Comparison of ENCODE assay signal across 12 cellular contexts in genomic region chr1:181318022-181318857, GRCh38.
DNase-seq lines count a peak whose midpoint lies in the region; ATAC-seq and TF ChIP-seq lines count a peak whose summit lies in the region.
"Had no signal": no experiment of that assay in that cellular context is flagged by ENCODE, and none has a peak within 500 bp of the region (broad histone marks: within the 10 kb centered on the region; RNA-seq: fewer than 3 reads in every experiment).

No MANE protein-coding gene starts in this region.

- H4K20me1 ChIP-seq in neural cell (ENCODE audit: insufficient read depth), result no peaks in the 10 kb centered on the region

- H3K9ac ChIP-seq in neural cell (ENCODE audit: low read length), result peak overlapping the region; percentile 55

- peak overlapping the region; percentile 72 for H3K4me3 ChIP-seq in neural cell (ENCODE audit: low read length)

- TF ChIP-seq EP300 in neural cell (conservative IDR thresholded peaks at IDR 0.05; ENCODE audit: poor library complexity, severe bottlenecking), result no peak

- peak; percentile 47 for TF ChIP-seq CTCF in neural cell (IDR thresholded peaks at IDR 0.05; ENCODE audit: poor library complexity, severe bottlenecking)

- no peaks in the 10 kb centered on the region for H3K9me2 ChIP-seq in neural cell (ENCODE audit: insufficient read depth, low read length)

- no peaks in the 10 kb centered on the region for H3K36me3 ChIP-seq in neural cell (ENCODE audit: insufficient read depth, low read length)

- peak overlapping the region; percentile 21 for H2AFZ ChIP-seq in neural cell (ENCODE audit: low read depth, low read length)

- DNase-seq in NCI-H1417 (lab: John Stamatoyannopoulos, UW), result peak in 2 of 3 experiments; percentile 57 to 61
- DNase-seq in NCI-H1417 treated with DMSO at 0.1 percent for 48 hours (lab: John Stamatoyannopoulos, UW), result no peak
- DNase-seq in NCI-H1092 treated with DMSO at 0.1 percent for 48 hours (lab: John Stamatoyannopoulos, UW), result peak; percentile 64
- peak; percentile 8 for DNase-seq in cerebellar cortex (ENCODE audit: low spot score)
- no peak for DNase-seq in HK-2 (ENCODE audit: unreplicated experiment)
- no peak for DNase-seq in COR-L47 (lab: John Stamatoyannopoulos, UW)
- DNase-seq: activated CD4-positive, CD25-positive, alpha-beta regulatory T cell treated with anti-CD3 and anti-CD28 coated beads, Interleukin-2, amount 50 U/mL, for 72 hours; MM.1S; natural killer cell; OCI-M1 had no signal

- H3K9me3 ChIP-seq in neural cell (ENCODE audit: low read length), result no peaks in the 10 kb centered on the region

- no peaks in the 10 kb centered on the region for H3K79me2 ChIP-seq in neural cell (replicated peaks; ENCODE audit: insufficient read depth, low read length)

- H3K27me3 ChIP-seq in neural cell (ENCODE audit: insufficient read depth, low read depth, low read length), result peaks cover 45% of the 10 kb centered on the region

- H3K27ac ChIP-seq in neural cell (ENCODE audit: low read length), result no peak overlapping the region

- H3F3A ChIP-seq in neural cell (ENCODE audit: insufficient read depth, low read length, poor library complexity, severe bottlenecking), result no peaks in the 10 kb centered on the region

- H3K4me2 ChIP-seq in neural cell (ENCODE audit: low read length), result peak overlapping the region; percentile 63

- no peak for TF ChIP-seq RAD21 in neural cell (conservative IDR thresholded peaks at IDR 0.05)

- ATAC-seq in HG02642 (IDR thresholded peaks at IDR 0.05; ENCODE audit: poor library complexity, unreplicated experiment), result no peak
- ATAC-seq: natural killer cell had no signal

TF ChIP-seq in neural cell, 6 proteins besides CTCF, POLR2A, EP300 and RAD21:
- peak; percentile 45 for TF ChIP-seq MXI1 (conservative IDR thresholded peaks at IDR 0.05; ENCODE audit: poor library complexity, severe bottlenecking)
- TF ChIP-seq POLR2AphosphoS5 (IDR thresholded peaks at IDR 0.05), result peak; percentile 47
- TF ChIP-seq TAF1 (IDR thresholded peaks at IDR 0.05; ENCODE audit: low read depth), result no peak
- TF ChIP-seq EZH2 (IDR thresholded peaks at IDR 0.05; ENCODE audit: borderline replicate concordance, insufficient read depth, low read length, poor library complexity, severe bottlenecking), result peak; percentile 43
- TF ChIP-seq REST (IDR thresholded peaks at IDR 0.05; ENCODE audit: borderline replicate concordance), result no peak
- no peak for TF ChIP-seq SMC3 (conservative IDR thresholded peaks at IDR 0.05; ENCODE audit: poor library complexity)

Comparison
In these comparisons a context has a peak if more than half of its experiments do, and no peak if none do; other contexts are left out.
1. DNase-seq: peak in NCI-H1417 (2 of 3), NCI-H1092 treated with DMSO at 0.1 percent for 48 hours (single experiment) and cerebellar cortex (single experiment); none in NCI-H1417 treated with DMSO at 0.1 percent for 48 hours (single experiment), HK-2 (single experiment) and COR-L47 (single experiment).